7 cellular contexts compared by ENCODE assay signal in genomic region chr18:48913201-48913600, GRCh38. TPM values are rescaled to one million over a fixed set of nuclear protein-coding genes. Genes with fewer than 3 reads are reported as not detected.
A peak's percentile ranks its signal among the peaks of the same experiment; 100 is the strongest.
DNase-seq lines count a peak whose midpoint lies in the region; ATAC-seq, FAIRE-seq and TF ChIP-seq lines count a peak whose summit lies in the region.

No MANE protein-coding gene starts in this region.

- DNase-seq in T-helper 22 cell (ENCODE audit: low read depth) (peak; percentile 26), RCC 7860 (ENCODE audit: low spot score) (no peak), endothelial cell (ENCODE audit: low spot score) (no peak)
- DNase-seq in central memory CD4-positive, alpha-beta T cell, result peak; percentile 48
- peak; percentile 27 for DNase-seq in stimulated activated CD4-positive, alpha-beta T cell treated with anti-CD3 and anti-CD28 coated beads, Interleukin-2, amount 100 ng/mL, for 4 hours (ENCODE audit: low read depth)

- H3K4me1 Mint-ChIP-seq in endothelial cell (ENCODE audit: unreplicated experiment), result peaks cover 7% of the 10 kb centered on the region

- FAIRE-seq in RCC 7860 (lab: Jason Lieb, UNC), result no peak

- no peak for TF ChIP-seq CTCF in endothelial cell (IDR thresholded peaks at IDR 0.05; ENCODE audit: unreplicated experiment)

- peaks cover 7% of the 10 kb centered on the region for H3K27me3 Mint-ChIP-seq in endothelial cell (ENCODE audit: unreplicated experiment)

- no peak overlapping the region for H3K4me3 Mint-ChIP-seq in endothelial cell (ENCODE audit: unreplicated experiment)

- peak; percentile 39 for ATAC-seq in GM18868 (IDR thresholded peaks at IDR 0.05; ENCODE audit: unreplicated experiment)
- no peak for ATAC-seq in HG02870 (IDR thresholded peaks at IDR 0.05; ENCODE audit: unreplicated experiment)

- no peaks in the 10 kb centered on the region for H3K36me3 Mint-ChIP-seq in endothelial cell (ENCODE audit: low read depth, unreplicated experiment)

- H3K9me3 Mint-ChIP-seq in endothelial cell (ENCODE audit: unreplicated experiment), result no peaks in the 10 kb centered on the region

- no peak overlapping the region for H3K27ac Mint-ChIP-seq in endothelial cell (ENCODE audit: unreplicated experiment)

RNA-seq across cellular contexts. Expression of gene SMAD7, which starts 37.6 kb away (rescaled TPM):
- 30.1 TPM for total RNA-seq in endothelial cell (ENCODE audit: unreplicated experiment)

Comparison
In these comparisons a context has a peak if more than half of its experiments do, and no peak if none do; other contexts are left out.
1. DNase-seq: peak in T-helper 22 cell (single experiment), central memory CD4-positive, alpha-beta T cell (single experiment) and stimulated activated CD4-positive, alpha-beta T cell treated with anti-CD3 and anti-CD28 coated beads, Interleukin-2, amount 100 ng/mL, for 4 hours (single experiment); none in RCC 7860 (single experiment) and endothelial cell (single experiment).